Comparison of ENCODE assay signal across 8 cellular contexts in genomic region chr16:66604376-66605176, GRCh38. TPM values are rescaled to one million over a fixed set of nuclear protein-coding genes. Genes with fewer than 3 reads are reported as not detected.
DNase-seq lines count a peak whose midpoint lies in the region; ATAC-seq and TF ChIP-seq lines count a peak whose summit lies in the region.

CMTM3 (plus strand) TSS chr16:66604704; CDS start chr16:66604806, 102 bp downstream.

- no CpG with 5 or more reads among the region's 96 CpGs for WGBS in trophoblast cell (ENCODE audit: extremely low coverage, insufficient coverage, insufficient read length)

- H3K36me3 ChIP-seq in trophoblast cell (ENCODE audit: control insufficient read depth in 1 of 2, insufficient read depth in 2 of 2, low read length in 2 of 2) (peaks cover 13 to 18% of the 10 kb centered on the region in 2 experiments), upper lobe of right lung (no peaks in the 10 kb centered on the region)

- no peak within 1 kb of the TSS for H2AK5ac ChIP-seq in trophoblast cell (ENCODE audit: low read length)

- H2BK12ac ChIP-seq in trophoblast cell (ENCODE audit: low read length), result peak within 1 kb of the TSS; percentile 11

- no peak within 1 kb of the TSS for H3K23ac ChIP-seq in trophoblast cell (ENCODE audit: low read length)

- H3K79me2 ChIP-seq in trophoblast cell (ENCODE audit: control insufficient read depth, insufficient read depth, low read length, poor library complexity), result peaks cover 12% of the 10 kb centered on the region

- H2BK120ac ChIP-seq in trophoblast cell (ENCODE audit: insufficient read depth, low read length, poor library complexity), result peak within 1 kb of the TSS; percentile 75

- TF ChIP-seq CTCF in AG09309 (IDR thresholded peaks at IDR 0.05; ENCODE audit: control insufficient read depth, insufficient read depth, low read depth, low read length, missing control alignments) (peak; percentile 66), upper lobe of right lung (IDR thresholded peaks at IDR 0.05) (peak; percentile 69)

- peak within 1 kb of the TSS; percentile 95 for H2AFZ ChIP-seq in trophoblast cell (ENCODE audit: insufficient read depth, low read length, poor library complexity)

- H3K4me2 ChIP-seq in trophoblast cell (ENCODE audit: low read length), result peak within 1 kb of the TSS; percentile 74

- in situ Hi-C loops in SK-MEL-5 (cut with HindIII; ENCODE audit: low pct_unique_long_range_greater_than_20kb, low sequenced_read_pairs), result no loop called here

- H3K9me3 ChIP-seq in trophoblast cell (ENCODE audit: insufficient read depth, low read depth, low read length) (peaks cover under 1% of the 10 kb centered on the region), upper lobe of right lung (no peaks in the 10 kb centered on the region)

- H3K18ac ChIP-seq in trophoblast cell (ENCODE audit: low read length), result peak within 1 kb of the TSS; percentile 83

- H4K8ac ChIP-seq in trophoblast cell (ENCODE audit: low read depth, low read length), result peak within 1 kb of the TSS; percentile 86

- intact Hi-C loops in upper lobe of right lung (cut with DNase I), result no loop called here

- H3K4me1 ChIP-seq in trophoblast cell (ENCODE audit: control insufficient read depth in 1 of 2, insufficient read depth in 2 of 2, low read length in 2 of 2) (peaks cover 19 to 24% of the 10 kb centered on the region in 2 experiments), upper lobe of right lung (peaks cover 15% of the 10 kb centered on the region)

- DNase-seq in AG09309 (ENCODE audit: low read depth) (no peak), SK-MEL-5 (ENCODE audit: low read depth, low spot score) (peak; percentile 52), glomerular visceral epithelial cell (ENCODE audit: extremely low spot score) (peak; percentile 70), trophoblast cell (peak in 1 of 2 donors; percentile 58), upper lobe of right lung (peak; percentile 87)
- DNase-seq in activated naive CD4-positive, alpha-beta T cell (lab: John Stamatoyannopoulos, UW), result peak; percentile 41 to 70 (median 55)

- H2BK5ac ChIP-seq in trophoblast cell (ENCODE audit: low read depth, low read length, poor library complexity), result peak within 1 kb of the TSS; percentile 46

- peak within 1 kb of the TSS; percentile 94 for H3K4ac ChIP-seq in trophoblast cell (ENCODE audit: low read depth, low read length)

- ATAC-seq in GM18909 (IDR thresholded peaks at IDR 0.05; ENCODE audit: poor library complexity, unreplicated experiment) (peak; percentile 51), HG03520 (IDR thresholded peaks at IDR 0.05; ENCODE audit: unreplicated experiment) (peak; percentile 64), upper lobe of right lung (peak; percentile 74)

- peak within 1 kb of the TSS; percentile 81 for H3K14ac ChIP-seq in trophoblast cell (ENCODE audit: low read length)

- H3K4me3 ChIP-seq in AG09309 (ENCODE audit: control insufficient read depth, low read depth, low read length) (peak within 1 kb of the TSS; percentile 49), trophoblast cell (ENCODE audit: low read depth, low read length) (peak within 1 kb of the TSS; percentile 82), upper lobe of right lung (peak within 1 kb of the TSS; percentile 78)

- peak within 1 kb of the TSS; percentile 75 for H3K9ac ChIP-seq in trophoblast cell (ENCODE audit: low read length)

- H3K79me1 ChIP-seq in trophoblast cell (ENCODE audit: low read length), result peaks cover 19% of the 10 kb centered on the region

- H3K27ac ChIP-seq in trophoblast cell (ENCODE audit: low read depth, low read length) (peak within 1 kb of the TSS; percentile 46), upper lobe of right lung (peak within 1 kb of the TSS; percentile 89)

- H3K27me3 ChIP-seq in trophoblast cell (ENCODE audit: insufficient read depth, low read length) (no peaks in the 10 kb centered on the region), upper lobe of right lung (no peaks in the 10 kb centered on the region)

- peak within 1 kb of the TSS; percentile 83 for H4K12ac ChIP-seq in trophoblast cell (ENCODE audit: low read depth, low read length)

- peak within 1 kb of the TSS; percentile 96 for H4K91ac ChIP-seq in trophoblast cell (ENCODE audit: low read depth, low read length)

RNA-seq across cellular contexts. Expression of gene CMTM3, which starts in this region (rescaled TPM):
- 7.9 and 9.1 TPM in 2 replicates for total RNA-seq in SK-MEL-5 (2014; rRNA removed; shearing (Covaris generic))
- polyA plus RNA-seq in SK-MEL-5 (2015; cell fraction: cytosol; rRNA removed), result 36.1 and 47.1 TPM in 2 replicates
- polyA plus RNA-seq in SK-MEL-5 (2015; cell fraction: nucleus; rRNA removed), result 20.3 and 40.4 TPM in 2 replicates
- 68.4 and 70.2 TPM in 2 replicates for polyA plus RNA-seq in trophoblast cell (2013)
- 38.1 TPM for total RNA-seq in upper lobe of right lung
